ENCODE assay signal across 20 cellular contexts in the genomic region with DNA sequence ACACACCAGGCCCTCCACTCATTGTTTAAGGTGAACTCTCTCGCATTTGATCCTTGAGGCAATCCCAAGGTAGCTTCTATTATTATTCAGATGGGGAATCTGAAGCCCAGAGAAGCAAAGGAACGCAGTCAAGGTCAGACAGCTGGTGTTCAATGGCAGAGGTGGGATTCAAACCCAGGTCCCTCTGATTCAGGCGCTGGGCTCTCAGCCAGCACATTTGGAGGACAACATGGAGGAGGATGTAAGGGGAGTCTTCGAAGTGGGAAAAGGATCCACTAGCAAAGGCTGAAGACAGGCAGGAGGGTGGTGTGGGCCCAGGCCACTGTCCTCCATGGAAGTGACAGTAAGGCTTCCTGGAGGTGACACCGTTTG.
"Had no signal": no experiment of that assay in that cellular context is flagged by ENCODE, and none has a peak within 500 bp of the region (broad histone marks: within the 10 kb centered on the region; RNA-seq: fewer than 3 reads in every experiment).

No MANE protein-coding gene starts in this region.

- H3K4me2 ChIP-seq: neural progenitor cell had no signal

- H3K4me1 Mint-ChIP-seq: memory B cell; mesothelial cell of epicardium; stimulated activated effector memory CD8-positive, alpha-beta T cell treated with anti-CD3 and anti-CD28 coated beads, Interleukin-12 subunit alpha, Interleukin-12 subunit beta, amount 100 ng/mL, for 72 hours had no signal

- H3K9me3 Mint-ChIP-seq: effector memory CD8-positive, alpha-beta T cell; memory B cell; mesothelial cell of epicardium; natural killer cell treated with Interleukin-12 subunit alpha and Interleukin-12 subunit beta and Interleukin-15 and Interleukin-18, amount 100 ng/mL, for 72 hours; neural progenitor cell; stimulated activated effector memory CD8-positive, alpha-beta T cell treated with anti-CD3 and anti-CD28 coated beads, Interleukin-12 subunit alpha, Interleukin-12 subunit beta, amount 100 ng/mL, for 72 hours had no signal

- DNase-seq: central memory CD4-positive, alpha-beta T cell; effector memory CD8-positive, alpha-beta T cell; gastrocnemius medialis; heart right ventricle; lower lobe of right lung; nucleus accumbens; ovary; right cardiac atrium; stimulated activated CD4-positive, alpha-beta T cell treated with anti-CD3 and anti-CD28 coated beads, Interleukin-4, amount 100 ng/mL, for 1 hour; stimulated activated CD8-positive, alpha-beta memory T cell treated with anti-CD3 and anti-CD28 coated beads, Interleukin-4, amount 100 ng/mL, for 48 hours; stimulated activated naive CD8-positive, alpha-beta T cell treated with anti-CD3 and anti-CD28 coated beads, Interleukin-15, Interleukin-2, amounts not matched to agents 100 U/mL and 50 U/mL, for 24 hours; tibial artery; upper lobe of right lung had no signal

- H3K4me1 ChIP-seq: esophagus muscularis mucosa, heart right ventricle, lower lobe of right lung, neural progenitor cell, tibial artery, upper lobe of right lung had no signal

- H3K27me3 ChIP-seq: esophagus muscularis mucosa, gastrocnemius medialis, heart right ventricle, neural progenitor cell, ovary, tibial artery, upper lobe of right lung had no signal

- ATAC-seq: effector memory CD8-positive, alpha-beta T cell; gastrocnemius medialis; heart right ventricle; lower lobe of right lung; natural killer cell treated with Interleukin-12 subunit alpha and Interleukin-12 subunit beta and Interleukin-15 and Interleukin-18, amount 100 ng/mL, for 72 hours; right cardiac atrium; stimulated activated effector memory CD8-positive, alpha-beta T cell treated with anti-CD3 and anti-CD28 coated beads, Interleukin-12 subunit alpha, Interleukin-12 subunit beta, amount 100 ng/mL, for 72 hours; stimulated activated naive CD8-positive, alpha-beta T cell treated with anti-CD3 and anti-CD28 coated beads, Interleukin-15, Interleukin-2, amounts not matched to agents 100 U/mL and 50 U/mL, for 24 hours; upper lobe of right lung had no signal

- H3K4me3 Mint-ChIP-seq: effector memory CD8-positive, alpha-beta T cell; memory B cell; mesothelial cell of epicardium; natural killer cell treated with Interleukin-12 subunit alpha and Interleukin-12 subunit beta and Interleukin-15 and Interleukin-18, amount 100 ng/mL, for 72 hours; neural progenitor cell; stimulated activated effector memory CD8-positive, alpha-beta T cell treated with anti-CD3 and anti-CD28 coated beads, Interleukin-12 subunit alpha, Interleukin-12 subunit beta, amount 100 ng/mL, for 72 hours had no signal

- H3K36me3 Mint-ChIP-seq: memory B cell; mesothelial cell of epicardium; natural killer cell treated with Interleukin-12 subunit alpha and Interleukin-12 subunit beta and Interleukin-15 and Interleukin-18, amount 100 ng/mL, for 72 hours; neural progenitor cell; stimulated activated effector memory CD8-positive, alpha-beta T cell treated with anti-CD3 and anti-CD28 coated beads, Interleukin-12 subunit alpha, Interleukin-12 subunit beta, amount 100 ng/mL, for 72 hours had no signal

- H3K9me3 ChIP-seq: esophagus muscularis mucosa, gastrocnemius medialis, heart right ventricle, lower lobe of right lung, ovary, tibial artery, upper lobe of right lung had no signal

- H3K27ac ChIP-seq: epithelial cell of prostate, esophagus muscularis mucosa, gastrocnemius medialis, heart right ventricle, lower lobe of right lung, neural progenitor cell, ovary, tibial artery, upper lobe of right lung had no signal

- H3K9ac ChIP-seq: neural progenitor cell had no signal

- H3K4me3 ChIP-seq: esophagus muscularis mucosa, gastrocnemius medialis, heart right ventricle, lower lobe of right lung, neural progenitor cell, ovary, tibial artery, upper lobe of right lung had no signal

- H3K27me3 Mint-ChIP-seq: memory B cell had no signal

- H3K36me3 ChIP-seq: esophagus muscularis mucosa, gastrocnemius medialis, heart right ventricle, lower lobe of right lung, neural progenitor cell, ovary, tibial artery, upper lobe of right lung had no signal

- H3K27ac Mint-ChIP-seq: effector memory CD8-positive, alpha-beta T cell; memory B cell; mesothelial cell of epicardium; natural killer cell treated with Interleukin-12 subunit alpha and Interleukin-12 subunit beta and Interleukin-15 and Interleukin-18, amount 100 ng/mL, for 72 hours; neural progenitor cell; stimulated activated effector memory CD8-positive, alpha-beta T cell treated with anti-CD3 and anti-CD28 coated beads, Interleukin-12 subunit alpha, Interleukin-12 subunit beta, amount 100 ng/mL, for 72 hours had no signal
